ENCODE assay signal across 16 cellular contexts in the genomic region with DNA sequence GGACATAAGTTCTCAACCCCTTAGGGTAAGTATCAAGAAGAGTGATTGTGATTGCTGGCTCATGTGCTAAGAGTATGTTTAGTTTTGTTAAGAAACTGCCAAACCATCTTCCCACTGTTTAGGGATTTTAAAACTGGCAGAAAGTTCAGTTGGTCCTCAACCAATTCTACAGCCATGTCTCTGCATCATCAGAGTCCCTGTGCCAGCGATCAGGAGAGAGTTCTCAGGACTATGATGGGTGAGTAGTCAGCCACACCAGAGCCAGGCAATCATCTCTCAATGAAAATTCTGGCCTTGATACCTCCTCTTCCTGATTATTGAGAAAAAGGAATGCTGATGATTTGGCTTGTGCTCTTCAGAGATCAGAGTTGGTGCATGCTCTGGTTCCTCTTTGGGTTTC.
A peak's percentile ranks its signal among the peaks of the same experiment; 100 is the strongest.
DNase-seq lines count a peak whose midpoint lies in the region; ATAC-seq and TF ChIP-seq lines count a peak whose summit lies in the region.
"Had no signal": no experiment of that assay in that cellular context is flagged by ENCODE, and none has a peak within 500 bp of the region (broad histone marks: within the 10 kb centered on the region; RNA-seq: fewer than 3 reads in every experiment).

No MANE protein-coding gene starts in this region.

- H3K4me3 ChIP-seq in right cardiac atrium (ENCODE audit: low read length) (no peak overlapping the region), heart left ventricle (no peak overlapping the region), fibroblast of the aortic adventitia (ENCODE audit: low read depth, low read length) (no peak overlapping the region), OCI-LY7 (ENCODE audit: low read depth, low read length, poor library complexity, severe bottlenecking) (no peak overlapping the region)
- H3K4me3 ChIP-seq: A549, GM23338 had no signal

- no TSS peak for BruUV-seq in OCI-LY7 (replicated peaks; lab: Mats Ljungman, UMichigan)

- H3K9me3 ChIP-seq in right cardiac atrium (ENCODE audit: control insufficient read depth, low read length): no peaks in the 10 kb centered on the region
- no peaks in the 10 kb centered on the region for H3K9me3 ChIP-seq in heart left ventricle
- no peaks in the 10 kb centered on the region for H3K9me3 ChIP-seq in OCI-LY7 (ENCODE audit: low read length)
- H3K9me3 ChIP-seq: A549, Caco-2 had no signal

- WGBS in right cardiac atrium: 73% methylated on average over 1 of the region's 1 CpG
- 83 to 94% (median 92%) methylated on average over 1 of the region's 1 CpG for WGBS in heart left ventricle, 4 donors

- CTCF ChIA-PET in OCI-LY7 (lab: Charles Lee; ENCODE audit: unreplicated experiment): no interaction called here

- H3K36me3 ChIP-seq in heart left ventricle: no peaks in the 10 kb centered on the region
- no peaks in the 10 kb centered on the region for H3K36me3 ChIP-seq in OCI-LY7 (ENCODE audit: insufficient read depth, low read length)

- intact Hi-C loops in right cardiac atrium (cut with DNase I): no loop called here
- intact Hi-C loops in heart left ventricle (cut with DNase I): loop anchor here in 7 of 10 donors (5.0 to 10.0 kb wide), 4 partner anchors 214 to 1094 kb away; no protein-coding TSS in a partner anchor
- intact Hi-C loops in sciatic nerve (cut with DNase I): no loop called here
- intact Hi-C loops in OCI-LY7 (cut with micrococcal nuclease; ENCODE audit: unreplicated experiment): no loop called here
- intact Hi-C loops in activated T-helper 2 cell treated with anti-CD3 and anti-CD28 coated beads, Interferon-gamma antibody, Interleukin-2, Interleukin-4, amounts not matched to agents 10 μg/mL and 5 μg/mL and 100 μg/mL, durations not matched to agents 14 hours and 24 hours and 36 hours (cut with micrococcal nuclease): no loop called here

- H4K20me1 ChIP-seq in OCI-LY7 (ENCODE audit: insufficient read depth, low read length): no peaks in the 10 kb centered on the region

- H2AFZ ChIP-seq in OCI-LY7 (ENCODE audit: low read length): no peak overlapping the region
- H2AFZ ChIP-seq: GM23338 had no signal

- no peak overlapping the region for H3K4me3 Mint-ChIP-seq in activated T-helper 2 cell treated with anti-CD3 and anti-CD28 coated beads, Interferon-gamma antibody, Interleukin-2, Interleukin-4, amounts not matched to agents 10 μg/mL and 5 μg/mL and 100 μg/mL, durations not matched to agents 14 hours and 24 hours and 36 hours (ENCODE audit: low read depth)
- H3K4me3 Mint-ChIP-seq: CD4-positive, alpha-beta T cell; GM23338 had no signal

- peaks cover 5% of the 10 kb centered on the region for H3K4me1 ChIP-seq in right cardiac atrium (ENCODE audit: control insufficient read depth, insufficient read depth, low read length)
- peaks cover 0 to 8% (median 0%) of the 10 kb centered on the region in 12 donors for H3K4me1 ChIP-seq in heart left ventricle
- H3K4me1 ChIP-seq in OCI-LY7 (ENCODE audit: insufficient read depth, low read length, poor library complexity, severe bottlenecking): no peaks in the 10 kb centered on the region

- H3K79me2 ChIP-seq in OCI-LY7 (ENCODE audit: insufficient read depth, low read depth, low read length): no peaks in the 10 kb centered on the region

- peaks cover 7% of the 10 kb centered on the region for H3K4me1 Mint-ChIP-seq in activated T-helper 2 cell treated with anti-CD3 and anti-CD28 coated beads, Interferon-gamma antibody, Interleukin-2, Interleukin-4, amounts not matched to agents 10 μg/mL and 5 μg/mL and 100 μg/mL, durations not matched to agents 14 hours and 24 hours and 36 hours (ENCODE audit: low read depth)
- H3K4me1 Mint-ChIP-seq: GM23338 had no signal

- POLR2A ChIA-PET in OCI-LY7 (lab: Charles Lee): no interaction called here

- TF ChIP-seq CTCF in heart left ventricle (IDR thresholded peaks at IDR 0.05): no peak
- TF ChIP-seq CTCF in fibroblast of the aortic adventitia (IDR thresholded peaks at IDR 0.05; ENCODE audit: insufficient read depth, low read length): no peak
- TF ChIP-seq CTCF in OCI-LY7 (conservative IDR thresholded peaks at IDR 0.05; ENCODE audit: low read length): no peak

- H3K27ac Mint-ChIP-seq in activated T-helper 2 cell treated with anti-CD3 and anti-CD28 coated beads, Interferon-gamma antibody, Interleukin-2, Interleukin-4, amounts not matched to agents 10 μg/mL and 5 μg/mL and 100 μg/mL, durations not matched to agents 14 hours and 24 hours and 36 hours: no peak overlapping the region
- H3K27ac Mint-ChIP-seq: CD4-positive, alpha-beta T cell; GM23338 had no signal

- no peaks in the 10 kb centered on the region for H3K9me3 Mint-ChIP-seq in activated T-helper 2 cell treated with anti-CD3 and anti-CD28 coated beads, Interferon-gamma antibody, Interleukin-2, Interleukin-4, amounts not matched to agents 10 μg/mL and 5 μg/mL and 100 μg/mL, durations not matched to agents 14 hours and 24 hours and 36 hours
- H3K9me3 Mint-ChIP-seq: CD4-positive, alpha-beta T cell; GM23338 had no signal

- DNase-seq in right cardiac atrium (peak in 2 of 3 donors; percentile 14 to 62), heart left ventricle (no peak), fibroblast of the aortic adventitia (ENCODE audit: low read depth) (peak; percentile 92), sciatic nerve (ENCODE audit: low spot score) (no peak), OCI-LY7 (ENCODE audit: low spot score) (no peak)
- DNase-seq in activated T-helper 2 cell treated with anti-CD3 and anti-CD28 coated beads, Interferon-gamma antibody, Interleukin-2, Interleukin-4, amounts not matched to agents 10 μg/mL and 5 μg/mL and 100 μg/mL, durations not matched to agents 14 hours and 24 hours and 36 hours (ENCODE audit: low spot score): no peak
- DNase-seq: AML-193; Caco-2; CD4-positive, alpha-beta T cell; HCEC 1CT had no signal

- peaks cover 3% of the 10 kb centered on the region for H3K27me3 Mint-ChIP-seq in activated T-helper 2 cell treated with anti-CD3 and anti-CD28 coated beads, Interferon-gamma antibody, Interleukin-2, Interleukin-4, amounts not matched to agents 10 μg/mL and 5 μg/mL and 100 μg/mL, durations not matched to agents 14 hours and 24 hours and 36 hours (ENCODE audit: low read depth)
- H3K27me3 Mint-ChIP-seq: CD4-positive, alpha-beta T cell had no signal

- no peak overlapping the region for H3K27ac ChIP-seq in right cardiac atrium (ENCODE audit: low read length)
- no peak overlapping the region for H3K27ac ChIP-seq in heart left ventricle
- no peak overlapping the region for H3K27ac ChIP-seq in OCI-LY7 (ENCODE audit: low read depth, low read length, poor library complexity, severe bottlenecking)
- H3K27ac ChIP-seq: 22Rv1, C4-2B had no signal

- no peak overlapping the region for H3K4me2 ChIP-seq in OCI-LY7 (ENCODE audit: low read length)
- H3K4me2 ChIP-seq: GM23338 had no signal

- TF ChIP-seq POLR2A in heart left ventricle (IDR thresholded peaks at IDR 0.05): no peak

- no peaks in the 10 kb centered on the region for H3K36me3 Mint-ChIP-seq in activated T-helper 2 cell treated with anti-CD3 and anti-CD28 coated beads, Interferon-gamma antibody, Interleukin-2, Interleukin-4, amounts not matched to agents 10 μg/mL and 5 μg/mL and 100 μg/mL, durations not matched to agents 14 hours and 24 hours and 36 hours (ENCODE audit: low read depth)

- ATAC-seq in right cardiac atrium (peak in 1 of 2 donors; percentile 63), heart left ventricle (no peak), sciatic nerve (peak; percentile 45), HG03521 (IDR thresholded peaks at IDR 0.05; ENCODE audit: unreplicated experiment) (no peak)
- ATAC-seq: A549, GM23338, HepG2 had no signal

- H3K27me3 ChIP-seq in right cardiac atrium (ENCODE audit: control insufficient read depth, insufficient read depth) (no peaks in the 10 kb centered on the region), heart left ventricle (no peaks in the 10 kb centered on the region)

- H3K9me2 ChIP-seq in OCI-LY7 (ENCODE audit: insufficient read depth, low read length): no peaks in the 10 kb centered on the region

Comparison
In these comparisons a context has a peak if more than half of its experiments do, and no peak if none do; other contexts are left out.
1. DNase-seq: peak in right cardiac atrium (2 of 3) and fibroblast of the aortic adventitia (single experiment); none in heart left ventricle (0 of 5), sciatic nerve (single experiment), OCI-LY7 (single experiment) and activated T-helper 2 cell treated with anti-CD3 and anti-CD28 coated beads, Interferon-gamma antibody, Interleukin-2, Interleukin-4, amounts not matched to agents 10 μg/mL and 5 μg/mL and 100 μg/mL, durations not matched to agents 14 hours and 24 hours and 36 hours (single experiment).
2. intact Hi-C loops: an anchor here in heart left ventricle (5.0 to 10.0 kb wide); none called in right cardiac atrium, sciatic nerve, OCI-LY7 and activated T-helper 2 cell treated with anti-CD3 and anti-CD28 coated beads, Interferon-gamma antibody, Interleukin-2, Interleukin-4, amounts not matched to agents 10 μg/mL and 5 μg/mL and 100 μg/mL, durations not matched to agents 14 hours and 24 hours and 36 hours.